ENCODE assay signal across 10 cellular contexts in genomic region chr7:122304604-122304975, GRCh38. TPM values are rescaled to one million over a fixed set of nuclear protein-coding genes. Genes with fewer than 3 reads are reported as not detected.
DNase-seq lines count a peak whose midpoint lies in the region; ATAC-seq and TF ChIP-seq lines count a peak whose summit lies in the region.
"Had no signal": no experiment of that assay in that cellular context is flagged by ENCODE, and none has a peak within 500 bp of the region (broad histone marks: within the 10 kb centered on the region; RNA-seq: fewer than 3 reads in every experiment).

Gene FEZF1 (minus strand): TSS chr7:122304750. CDS start chr7:122304437, 313 bp downstream.

- in situ Hi-C loops in IMR-90 (cut with MboI; ENCODE audit: low sequenced_read_pairs), result no loop called here
- in situ Hi-C loops in G401 (cut with HindIII; ENCODE audit: low sequenced_read_pairs), result no loop called here

- H3K27ac Mint-ChIP-seq in mesothelial cell of epicardium, result no peak within 1 kb of the TSS

- no CpG with 5 or more reads among the region's 17 CpGs for WGBS in IMR-90 (ENCODE audit: extremely low coverage in 2 of 2, insufficient read length in 1 of 2), 2 experiments

- TF ChIP-seq RAD21 in IMR-90 (IDR thresholded peaks at IDR 0.05; ENCODE audit: low read length), result no peak

- TF ChIP-seq CTCF in A673 (conservative IDR thresholded peaks at IDR 0.05; ENCODE audit: low read depth, low read length), result no peak
- no peak for TF ChIP-seq CTCF in IMR-90 (conservative IDR thresholded peaks at IDR 0.05; ENCODE audit: low read depth, low read length)
- TF ChIP-seq CTCF in mesothelial cell of epicardium (IDR thresholded peaks at IDR 0.05; ENCODE audit: unreplicated experiment), result no peak

- dilution Hi-C loops in IMR-90 (cut with HindIII; ENCODE audit: low sequenced_read_pairs, unreplicated experiment), result no loop called here

- no peaks in the 10 kb centered on the region for H4K20me1 ChIP-seq in IMR-90 (ENCODE audit: insufficient read depth, low read length)

- no peak for TF ChIP-seq POLR2A in IMR-90 (IDR thresholded peaks at IDR 0.05; ENCODE audit: low read depth, low read length)

- H3K36me3 Mint-ChIP-seq in mesothelial cell of epicardium, result no peaks in the 10 kb centered on the region

- H3K9ac ChIP-seq in IMR-90 (ENCODE audit: low read depth, low read length), result no peak within 1 kb of the TSS

- H3K9me3 Mint-ChIP-seq in mesothelial cell of epicardium, result no peaks in the 10 kb centered on the region
- H3K9me3 Mint-ChIP-seq: activated T-cell treated with anti-CD3 and anti-CD28 coated beads, Interleukin-2, amount 50 U/mL, for 4 hours had no signal

- H3K4me3 Mint-ChIP-seq in mesothelial cell of epicardium, result peak within 1 kb of the TSS; percentile 64
- H3K4me3 Mint-ChIP-seq: activated T-cell treated with anti-CD3 and anti-CD28 coated beads, Interleukin-2, amount 50 U/mL, for 4 hours had no signal

- no peak within 1 kb of the TSS for H2AK9ac ChIP-seq in IMR-90 (replicated peaks; ENCODE audit: low read depth, low read length, poor library complexity)

- H3K14ac ChIP-seq in IMR-90 (replicated peaks; ENCODE audit: low read depth, low read length), result no peak within 1 kb of the TSS

- no peak within 1 kb of the TSS for H2AK5ac ChIP-seq in IMR-90 (ENCODE audit: low read depth, low read length)

- DNase-seq in A673 (ENCODE audit: low spot score) (peak; percentile 97), IMR-90 (no peak), astrocyte of the hippocampus (ENCODE audit: low read depth, low spot score) (peak; percentile 55), mesothelial cell of epicardium (ENCODE audit: low spot score in 2 of 2, unreplicated experiment in 2 of 2) (no peak), NOMO-1 treated with DMSO at 0.1 percent for 48 hours (lab: John Stamatoyannopoulos, UW; ENCODE audit: unreplicated experiment) (no peak), NCI-H1694 treated with DMSO at 0.1 percent for 48 hours (lab: John Stamatoyannopoulos, UW) (no peak), G401 (ENCODE audit: low spot score) (no peak), NCI-H2227 treated with DMSO at 0.1 percent for 48 hours (lab: John Stamatoyannopoulos, UW) (no peak)
- DNase-seq: activated T-cell treated with anti-CD3 and anti-CD28 coated beads, Interleukin-2, amount 50 U/mL, for 4 hours; GF-D8 had no signal

- H3K36me3 ChIP-seq in A673 (ENCODE audit: insufficient read depth, low read length, poor library complexity, severe bottlenecking) (peaks cover 48% of the 10 kb centered on the region), IMR-90 (ENCODE audit: control insufficient read depth, insufficient read depth, low read length) (no peaks in the 10 kb centered on the region)

- intact Hi-C loops in A673 (cut with micrococcal nuclease; ENCODE audit: unreplicated experiment), result loop anchor here (5.0 kb wide), 8 partner anchors 82 to 1728 kb away; partner anchors contain the start of genes AASS, CADPS2 and TMEM229A
- intact Hi-C loops in IMR-90 (cut with micrococcal nuclease), result no loop called here

- H2AFZ ChIP-seq in IMR-90 (replicated peaks; ENCODE audit: low read length, poor library complexity), result peak within 1 kb of the TSS; percentile 40

- H3K9me1 ChIP-seq in IMR-90 (ENCODE audit: insufficient read depth, low read length), result no peaks in the 10 kb centered on the region

- H3K4ac ChIP-seq in IMR-90 (ENCODE audit: low read depth, low read length), result no peak within 1 kb of the TSS

- H2BK20ac ChIP-seq in IMR-90 (ENCODE audit: low read depth, low read length), result no peak within 1 kb of the TSS

- no peak within 1 kb of the TSS for H4K8ac ChIP-seq in IMR-90 (ENCODE audit: low read depth in 2 of 2, low read length in 2 of 2)

- no peak for ATAC-seq in IMR-90 (ENCODE audit: low read depth)
- ATAC-seq: activated T-cell treated with anti-CD3 and anti-CD28 coated beads, Interleukin-2, amount 50 U/mL, for 4 hours had no signal

- peaks cover 28% of the 10 kb centered on the region for H3K4me1 Mint-ChIP-seq in mesothelial cell of epicardium

- no peak within 1 kb of the TSS for H3K56ac ChIP-seq in IMR-90 (ENCODE audit: extremely low read depth, insufficient read depth, low read length)

- no peak within 1 kb of the TSS for H2BK120ac ChIP-seq in IMR-90 (ENCODE audit: low read depth, low read length)

- H3K27ac ChIP-seq in A673 (ENCODE audit: low read depth, low read length, poor library complexity, severe bottlenecking), result peak within 1 kb of the TSS; percentile 100
- no peak within 1 kb of the TSS for H3K27ac ChIP-seq in IMR-90 (ENCODE audit: insufficient read depth, low read length)

- H3K4me3 ChIP-seq in A673 (ENCODE audit: low read depth, low read length, poor library complexity, severe bottlenecking) (peak within 1 kb of the TSS; percentile 84), IMR-90 (ENCODE audit: insufficient read depth, low read depth, low read length) (no peak within 1 kb of the TSS)

- POLR2A ChIA-PET in A673 (lab: Charles Lee; ENCODE audit: low non-redundant PET), result no interaction called here
- POLR2A ChIA-PET in IMR-90 (lab: Charles Lee; ENCODE audit: unreplicated experiment), result no interaction called here

- H3K4me2 ChIP-seq in IMR-90 (ENCODE audit: low read depth, low read length), result no peak within 1 kb of the TSS

- H3K4me1 ChIP-seq in A673 (ENCODE audit: insufficient read depth, low read length, poor library complexity, severe bottlenecking), result peaks cover 15% of the 10 kb centered on the region
- no peaks in the 10 kb centered on the region for H3K4me1 ChIP-seq in IMR-90 (ENCODE audit: control insufficient read depth, insufficient read depth, low read length)

- H3K9me3 ChIP-seq in A673 (ENCODE audit: low read depth, low read length, poor library complexity, severe bottlenecking) (no peaks in the 10 kb centered on the region), IMR-90 (ENCODE audit: control insufficient read depth, insufficient read depth, low read length) (peaks cover 7% of the 10 kb centered on the region)

- H3K79me1 ChIP-seq in IMR-90 (ENCODE audit: low read depth in 1 of 2, low read length in 2 of 2), result no peaks in the 10 kb centered on the region

- H3K27me3 Mint-ChIP-seq in mesothelial cell of epicardium (ENCODE audit: low read depth), result peaks cover 98% of the 10 kb centered on the region

- H3K18ac ChIP-seq in IMR-90 (ENCODE audit: low read depth, low read length), result no peak within 1 kb of the TSS

- BruUV-seq in A673 (replicated peaks; lab: Mats Ljungman, UMichigan), result no TSS peak
- BruUV-seq in IMR-90 (replicated peaks; lab: Mats Ljungman, UMichigan), result no TSS peak

- H4K5ac ChIP-seq in IMR-90 (ENCODE audit: low read depth, low read length), result no peak within 1 kb of the TSS

- no peak within 1 kb of the TSS for H2BK15ac ChIP-seq in IMR-90 (ENCODE audit: low read depth, low read length)

- no peak within 1 kb of the TSS for H3K23ac ChIP-seq in IMR-90 (ENCODE audit: low read depth, low read length)

- no peak within 1 kb of the TSS for H2BK5ac ChIP-seq in IMR-90 (ENCODE audit: low read depth, low read length, poor library complexity, severe bottlenecking)

- H3K27me3 ChIP-seq in A673 (replicated peaks; ENCODE audit: insufficient read depth, low read depth, low read length, poor library complexity) (no peaks in the 10 kb centered on the region), IMR-90 (ENCODE audit: control insufficient read depth, insufficient read depth, low read length) (peaks cover 80% of the 10 kb centered on the region)

- H4K91ac ChIP-seq in IMR-90 (ENCODE audit: insufficient read depth, low read depth, low read length), result no peak within 1 kb of the TSS

- CTCF ChIA-PET in A673 (lab: Charles Lee), result no interaction called here
- CTCF ChIA-PET in IMR-90 (lab: Yijun Ruan, JAX), result no interaction called here

TF ChIP-seq in IMR-90, 13 proteins besides CTCF, POLR2A, EP300 and RAD21:
- TF ChIP-seq RCOR1 (IDR thresholded peaks at IDR 0.05; ENCODE audit: insufficient replicate concordance, low read length) (no peak), MAZ (IDR thresholded peaks at IDR 0.05; ENCODE audit: borderline replicate concordance, low read depth, low read length) (no peak), FOS (IDR thresholded peaks at IDR 0.05; ENCODE audit: low read depth, low read length) (no peak), CEBPB (IDR thresholded peaks at IDR 0.05; ENCODE audit: low read depth, low read length) (no peak), RFX5 (IDR thresholded peaks at IDR 0.05; ENCODE audit: low read depth, low read length) (no peak), BHLHE40 (IDR thresholded peaks at IDR 0.05; ENCODE audit: low read depth, low read length) (no peak), USF2 (IDR thresholded peaks at IDR 0.05; ENCODE audit: low read depth, low read length) (no peak), MXI1 (IDR thresholded peaks at IDR 0.05; ENCODE audit: borderline replicate concordance, low read depth, low read length) (no peak), CHD1 (IDR thresholded peaks at IDR 0.05; ENCODE audit: low read depth, low read length) (no peak), SMC3 (IDR thresholded peaks at IDR 0.05; ENCODE audit: low read depth, low read length) (no peak), MAFK (IDR thresholded peaks at IDR 0.05; ENCODE audit: low read depth, low read length) (no peak), ELK1 (IDR thresholded peaks at IDR 0.05; ENCODE audit: borderline replicate concordance, low read depth, low read length) (no peak), NFE2L2 (IDR thresholded peaks at IDR 0.05; ENCODE audit: low read depth, low read length) (no peak)

RNA-seq across cellular contexts. Expression of gene FEZF1, which starts in this region (rescaled TPM):
- total RNA-seq in A673 (2021), result 85.9 and 114 TPM in 2 replicates
- total RNA-seq in IMR-90 (2012; rRNA removed), result not detected in 2 replicates
- not detected in 2 replicates for polyA plus RNA-seq in IMR-90 (2012; rRNA removed)
- polyA plus RNA-seq in IMR-90 (2012; cell fraction: cytosol; rRNA removed), result not detected in 2 replicates
- polyA plus RNA-seq in IMR-90 (2012; cell fraction: nucleus; rRNA removed; ENCODE audit: low replicate concordance), result not detected in 2 replicates
- total RNA-seq in mesothelial cell of epicardium, result not detected in 3 replicates
- total RNA-seq in G401 (2014; rRNA removed; shearing (Covaris generic)), result not detected in 2 replicates
- total RNA-seq: activated T-cell treated with anti-CD3 and anti-CD28 coated beads, Interleukin-2, amount 50 U/mL, for 4 hours had no signal

Comparison
In these comparisons a context has a peak if more than half of its experiments do, and no peak if none do; other contexts are left out.
1. RNA of gene FEZF1 (total RNA-seq): 85.9 to 114 TPM in A673; not detected in IMR-90, not detected in mesothelial cell of epicardium and not detected in G401; every median in the first group is over 10 times any median in the second.
2. DNase-seq: peak in A673 (single experiment) and astrocyte of the hippocampus (single experiment); none in IMR-90 (single experiment), mesothelial cell of epicardium (0 of 2), NOMO-1 treated with DMSO at 0.1 percent for 48 hours (single experiment), NCI-H1694 treated with DMSO at 0.1 percent for 48 hours (single experiment), G401 (single experiment) and NCI-H2227 treated with DMSO at 0.1 percent for 48 hours (single experiment).